Comparison of ENCODE assay signal across 11 cellular contexts in the genomic region with DNA sequence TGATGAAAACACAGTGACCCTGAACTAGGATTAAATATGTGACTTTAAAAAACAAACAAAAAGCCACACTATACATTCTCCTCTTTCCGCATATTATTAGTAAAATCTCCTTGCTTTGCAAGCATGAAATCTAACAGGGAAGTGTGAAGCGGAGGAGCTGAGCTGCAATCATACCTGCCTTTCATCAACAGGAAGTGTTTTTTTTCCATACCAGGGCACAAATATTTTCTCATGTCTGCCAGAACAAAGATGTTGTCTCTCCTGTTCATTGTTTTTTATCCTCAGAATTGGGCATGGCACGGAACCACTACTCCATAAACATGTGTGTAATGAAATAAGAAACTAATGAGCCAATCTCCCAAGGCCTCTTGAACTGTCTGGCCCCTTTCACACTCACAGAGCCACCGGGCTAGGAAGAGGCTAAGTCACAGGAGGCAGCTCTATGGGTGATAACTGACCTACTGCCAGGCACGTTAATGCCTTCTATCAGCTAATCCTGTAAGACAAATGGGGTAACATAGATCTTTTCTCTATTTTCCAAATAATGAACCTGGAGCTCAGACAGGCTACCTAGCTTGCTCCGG.
DNase-seq lines count a peak whose midpoint lies in the region; ATAC-seq lines count a peak whose summit lies in the region.
"Had no signal": no experiment of that assay in that cellular context is flagged by ENCODE, and none has a peak within 500 bp of the region (broad histone marks: within the 10 kb centered on the region; RNA-seq: fewer than 3 reads in every experiment).

No MANE protein-coding gene starts in this region.

- peak overlapping the region; percentile 99 for H3K27ac Mint-ChIP-seq in activated T-cell treated with anti-CD3 and anti-CD28 coated beads, Interleukin-2, amount 50 U/mL, for 24 hours
- H3K27ac Mint-ChIP-seq in activated naive CD8-positive, alpha-beta T cell: peak overlapping the region; percentile 100

- no peaks in the 10 kb centered on the region for H3K27me3 ChIP-seq in thymus (ENCODE audit: control insufficient read depth, insufficient read depth)

- H3K9me3 Mint-ChIP-seq in activated T-cell treated with anti-CD3 and anti-CD28 coated beads, Interleukin-2, amount 50 U/mL, for 24 hours: no peaks in the 10 kb centered on the region
- no peaks in the 10 kb centered on the region for H3K9me3 Mint-ChIP-seq in activated naive CD8-positive, alpha-beta T cell (ENCODE audit: low read depth)

- no peaks in the 10 kb centered on the region for H3K27me3 Mint-ChIP-seq in activated T-cell treated with anti-CD3 and anti-CD28 coated beads, Interleukin-2, amount 50 U/mL, for 24 hours
- no peaks in the 10 kb centered on the region for H3K27me3 Mint-ChIP-seq in activated naive CD8-positive, alpha-beta T cell

- H3K4me3 ChIP-seq in mesodermal cell (ENCODE audit: extremely low read depth, insufficient read depth, low read length, poor library complexity, severe bottlenecking) (no peak overlapping the region), thymus (ENCODE audit: low read length) (no peak overlapping the region)

- peaks cover 87% of the 10 kb centered on the region for H3K36me3 ChIP-seq in mesodermal cell (ENCODE audit: control insufficient read depth, insufficient read depth, low read length)
- H3K36me3 ChIP-seq in thymus (ENCODE audit: control insufficient read depth, insufficient read depth): peaks cover 88% of the 10 kb centered on the region

- peaks cover 94% of the 10 kb centered on the region for H3K4me1 Mint-ChIP-seq in activated T-cell treated with anti-CD3 and anti-CD28 coated beads, Interleukin-2, amount 50 U/mL, for 24 hours (ENCODE audit: low read depth)
- peaks cover 94% of the 10 kb centered on the region for H3K4me1 Mint-ChIP-seq in activated naive CD8-positive, alpha-beta T cell (ENCODE audit: low read depth)

- H3K27ac ChIP-seq in mesodermal cell (ENCODE audit: low read depth, low read length, severe bottlenecking): peak overlapping the region; percentile 83
- H3K27ac ChIP-seq in thymus (ENCODE audit: low read depth): peak overlapping the region; percentile 84

- 78 to 82% methylated on average over 4 to 5 of the region's 6 CpGs for WGBS in mesodermal cell (ENCODE audit: insufficient coverage in 2 of 2), 2 experiments
- WGBS in thymus: 87% methylated on average over 6 of the region's 6 CpGs

- H3K4me3 Mint-ChIP-seq in activated T-cell treated with anti-CD3 and anti-CD28 coated beads, Interleukin-2, amount 50 U/mL, for 24 hours: peak overlapping the region; percentile 38
- peak overlapping the region; percentile 91 for H3K4me3 Mint-ChIP-seq in activated naive CD8-positive, alpha-beta T cell

- H3K4me1 ChIP-seq in mesodermal cell (ENCODE audit: control insufficient read depth, insufficient read depth, low read length, poor library complexity, severe bottlenecking): peaks cover 35% of the 10 kb centered on the region
- peaks cover 46% of the 10 kb centered on the region for H3K4me1 ChIP-seq in thymus (ENCODE audit: control insufficient read depth, insufficient read depth, low read length)

- DNase-seq in activated T-cell treated with anti-CD3 and anti-CD28 coated beads, Interleukin-2, amount 50 U/mL, for 24 hours: no peak
- DNase-seq in activated T-cell treated with anti-CD3 and anti-CD28 coated beads for 4 hours: no peak
- no peak for DNase-seq in NCI-H2227 treated with DMSO at 0.1 percent for 48 hours (lab: John Stamatoyannopoulos, UW)
- DNase-seq in activated gamma-delta T cell treated with Interleukin-2 at 50 U/mL for 16 hours: no peak
- DNase-seq: aorta; NCI-H1048; stimulated activated CD4-positive, alpha-beta T cell treated with anti-CD3 and anti-CD28 coated beads, Interleukin-15, amount 100 ng/mL, for 24 hours had no signal

- H3K9me3 ChIP-seq in mesodermal cell (ENCODE audit: control insufficient read depth, low read length) (no peaks in the 10 kb centered on the region), thymus (ENCODE audit: control insufficient read depth) (no peaks in the 10 kb centered on the region)

- no peak for ATAC-seq in HG02623 (IDR thresholded peaks at IDR 0.05; ENCODE audit: unreplicated experiment)

- peaks cover 99% of the 10 kb centered on the region for H3K36me3 Mint-ChIP-seq in activated T-cell treated with anti-CD3 and anti-CD28 coated beads, Interleukin-2, amount 50 U/mL, for 24 hours (ENCODE audit: low read depth)
- H3K36me3 Mint-ChIP-seq in activated naive CD8-positive, alpha-beta T cell: peaks cover 58% of the 10 kb centered on the region
